In the genomic region with DNA sequence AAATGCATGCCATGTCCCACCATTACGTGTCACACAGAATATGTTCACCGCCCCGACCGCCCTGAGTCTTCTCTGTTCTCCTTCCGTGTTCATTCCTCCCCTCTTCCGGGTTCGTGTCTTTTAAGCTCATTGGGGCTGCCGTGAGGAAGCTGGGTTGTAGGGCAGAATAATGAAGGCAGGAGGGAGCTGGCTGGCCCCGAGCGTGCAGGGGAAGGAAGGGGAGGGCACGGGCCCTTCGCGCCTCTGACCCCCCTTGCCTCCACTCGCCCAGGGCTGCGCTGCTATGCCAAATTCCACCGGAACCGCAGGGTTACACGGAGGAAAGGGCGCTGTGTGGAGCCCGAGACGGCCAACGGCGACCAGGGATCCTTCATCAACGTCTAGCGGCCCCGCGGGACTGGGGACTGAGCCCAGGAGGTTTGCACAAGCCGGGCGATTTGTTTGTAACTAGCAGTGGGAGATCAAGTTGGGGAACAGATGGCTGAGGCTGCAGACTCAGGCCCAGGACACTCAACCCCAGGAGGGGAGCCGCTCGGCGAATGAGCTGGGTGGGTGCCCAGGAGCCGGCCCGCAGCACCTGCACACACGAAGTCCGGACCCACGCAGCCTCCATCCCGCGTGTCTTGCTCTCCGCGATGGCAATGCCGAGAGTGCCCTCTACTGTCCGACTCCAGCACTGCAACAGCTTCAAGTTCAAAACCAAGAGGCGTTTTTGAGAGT, we compare ENCODE assay signal across 8 cellular contexts. TPM values are rescaled to one million over a fixed set of nuclear protein-coding genes. Genes with fewer than 3 reads are reported as not detected.
DNase-seq lines count a peak whose midpoint lies in the region; ATAC-seq and TF ChIP-seq lines count a peak whose summit lies in the region.

No MANE protein-coding gene starts in this region.

- 8 to 11% methylated on average over 43 to 44 of the region's 44 CpGs for WGBS in tibial nerve, 2 donors

- peaks cover 0 to 13% (median 0%) of the 10 kb centered on the region in 4 donors for H3K4me1 ChIP-seq in tibial nerve

- H3K27ac Mint-ChIP-seq in activated naive CD4-positive, alpha-beta T cell treated with anti-CD3 and anti-CD28 coated beads, Interleukin-2, amount 50 U/mL, for 24 hours: peak overlapping the region; percentile 96

- no peaks in the 10 kb centered on the region for H3K27me3 ChIP-seq in tibial nerve

- H3K36me3 ChIP-seq in tibial nerve: no peaks in the 10 kb centered on the region

- no peaks in the 10 kb centered on the region for H3K9me3 ChIP-seq in tibial nerve

- peak overlapping the region; percentile 85 for H3K4me3 Mint-ChIP-seq in activated naive CD4-positive, alpha-beta T cell treated with anti-CD3 and anti-CD28 coated beads, Interleukin-2, amount 50 U/mL, for 24 hours

- ATAC-seq in Right ventricle myocardium inferior: peak; percentile 77

- H3K9me3 Mint-ChIP-seq in activated naive CD4-positive, alpha-beta T cell treated with anti-CD3 and anti-CD28 coated beads, Interleukin-2, amount 50 U/mL, for 24 hours: no peaks in the 10 kb centered on the region

- TF ChIP-seq POLR2A in tibial nerve (IDR thresholded peaks at IDR 0.05): no peak

- H3K27me3 Mint-ChIP-seq in activated naive CD4-positive, alpha-beta T cell treated with anti-CD3 and anti-CD28 coated beads, Interleukin-2, amount 50 U/mL, for 24 hours: no peaks in the 10 kb centered on the region

- H3K36me3 Mint-ChIP-seq in activated naive CD4-positive, alpha-beta T cell treated with anti-CD3 and anti-CD28 coated beads, Interleukin-2, amount 50 U/mL, for 24 hours: no peaks in the 10 kb centered on the region

- peaks cover 15% of the 10 kb centered on the region for H3K4me1 Mint-ChIP-seq in activated naive CD4-positive, alpha-beta T cell treated with anti-CD3 and anti-CD28 coated beads, Interleukin-2, amount 50 U/mL, for 24 hours

- DNase-seq in NCI-H524 (lab: John Stamatoyannopoulos, UW): peak; percentile 72 to 76
- no peak for DNase-seq in NCI-H524 treated with DMSO at 0.1 percent for 48 hours (lab: John Stamatoyannopoulos, UW)
- DNase-seq in LHCN-M2 (ENCODE audit: low read depth): peak; percentile 43
- peak; percentile 87 for DNase-seq in SKM-1 (lab: John Stamatoyannopoulos, UW; ENCODE audit: unreplicated experiment)
- DNase-seq in Right ventricle myocardium inferior (ENCODE audit: missing footprints): peak; percentile 94
- DNase-seq in pons (ENCODE audit: low spot score): peak; percentile 79
- DNase-seq in tibial nerve (ENCODE audit: low spot score in 2 of 2): peak; percentile 87 to 95

- TF ChIP-seq EP300 in tibial nerve (IDR thresholded peaks at IDR 0.05): peak; percentile 25 to 29

- H3K4me3 ChIP-seq in tibial nerve: peak overlapping the region; percentile 0 to 50 (median 41)

- H3K27ac ChIP-seq in tibial nerve: peak overlapping the region in 3 of 4 donors; percentile 69 to 70 (median 70)

- peak; percentile 90 to 97 (median 93) for TF ChIP-seq CTCF in tibial nerve (IDR thresholded peaks at IDR 0.05)

- intact Hi-C loops in Right ventricle myocardium inferior (cut with DNase I): loop anchor here (1.0 to 5.0 kb wide), 2 partner anchors 37 to 69 kb away; partner anchors contain the start of gene MAD2L2

RNA-seq across cellular contexts. Expression of gene AGTRAP, which starts 16.5 kb away (rescaled TPM):
- total RNA-seq in LHCN-M2 (2014; rRNA removed): 35.8 and 39.4 TPM in 2 replicates
- polyA plus RNA-seq in LHCN-M2 (2012): 31.9 TPM
- 18.3 TPM for total RNA-seq in Right ventricle myocardium inferior
- total RNA-seq in tibial nerve: 100 to 1,000 TPM in 1 of 4 donors, 10 to 100 TPM in 3; 35.6 to 118 (median 76.0) TPM

RNA-seq across cellular contexts. Expression of gene DRAXIN, which starts 28.0 kb away (rescaled TPM):
- total RNA-seq in LHCN-M2 (2014; rRNA removed): under 0.01 and 0.13 TPM in 2 replicates
- polyA plus RNA-seq in LHCN-M2 (2012): 0.01 TPM
- 0.03 TPM for total RNA-seq in Right ventricle myocardium inferior
- total RNA-seq in tibial nerve: 1 to 10 TPM in 1 of 4 donors, under 1 TPM in 2, not detected in 1; under 0.01 to 1.2 (median 0.20) TPM

RNA-seq across cellular contexts. Expression of gene MAD2L2, which starts 38.5 kb away (rescaled TPM):
- total RNA-seq in LHCN-M2 (2014; rRNA removed) (86.2 and 90.6 TPM in 2 replicates), Right ventricle myocardium inferior (20.1 TPM), tibial nerve (10 to 100 TPM; 28.2 to 56.1 (median 32.3) TPM)
- polyA plus RNA-seq in LHCN-M2 (2012): 63.5 TPM

RNA-seq across cellular contexts. Expression of gene C1orf167, which starts 42.5 kb away (rescaled TPM):
- total RNA-seq in LHCN-M2 (2014; rRNA removed) (not detected in 2 replicates), Right ventricle myocardium inferior (5.0 TPM), tibial nerve (10 to 100 TPM in 1 of 4 donors, 1 to 10 TPM in 2, not detected in 1; 4.4 to 13.8 (median 5.1) TPM)
- 0.51 TPM for polyA plus RNA-seq in LHCN-M2 (2012)

RNA-seq across cellular contexts. Expression of gene FBXO6, which starts 55.5 kb away (rescaled TPM):
- total RNA-seq in LHCN-M2 (2014; rRNA removed): 1.1 and 1.2 TPM in 2 replicates
- polyA plus RNA-seq in LHCN-M2 (2012): 2.1 TPM
- total RNA-seq in Right ventricle myocardium inferior: 11.8 TPM
- 10 to 100 TPM in 3 of 4 donors, 1 to 10 TPM in 1; 9.6 to 18.2 (median 13.8) TPM for total RNA-seq in tibial nerve
